ENCODE assay signal across 10 cellular contexts in the genomic region with DNA sequence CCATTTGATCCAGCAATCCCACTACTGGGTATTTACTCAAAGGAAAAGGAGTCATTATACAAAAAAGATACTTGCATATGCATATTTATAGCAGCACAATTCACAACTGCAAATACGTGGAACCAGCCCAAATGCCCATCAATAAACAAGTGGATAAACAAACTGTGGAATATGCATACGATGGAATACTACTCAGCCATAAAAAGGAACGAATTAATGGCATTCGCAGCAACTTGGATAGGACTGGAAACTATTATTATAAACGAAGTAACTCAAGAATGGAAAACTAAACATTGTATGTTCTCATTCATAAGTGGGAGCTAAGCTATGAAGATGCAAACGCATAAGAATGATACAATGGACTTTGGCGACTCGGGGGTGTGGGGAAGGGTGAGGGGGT.
"Had no signal": no experiment of that assay in that cellular context is flagged by ENCODE, and none has a peak within 500 bp of the region (broad histone marks: within the 10 kb centered on the region; RNA-seq: fewer than 3 reads in every experiment).

No MANE protein-coding gene starts in this region.

- H3K4me1 Mint-ChIP-seq: GM23338, H9 had no signal

- H3K4me1 ChIP-seq: HAP-1 had no signal

- ATAC-seq: GM23338, HCT116 had no signal

- H3K27ac Mint-ChIP-seq: GM23338, H9, HFFc6 had no signal

- H3K4me2 ChIP-seq: GM23338 had no signal

- H3K27ac ChIP-seq: GM23248 had no signal

- H3K9me3 ChIP-seq: HAP-1 had no signal

- H3K36me3 ChIP-seq: HAP-1 had no signal

- H2AFZ ChIP-seq: GM23248, GM23338 had no signal

- H3K4me3 ChIP-seq: GM23248, GM23338, HAP-1 had no signal

- H3K9ac ChIP-seq: GM23248 had no signal

- DNase-seq: GM23248, GOT3, H7, H9, HCEC 1CT, HFFc6 had no signal

- H3K4me3 Mint-ChIP-seq: GM23338, H9, HFFc6 had no signal

- FAIRE-seq: H1 had no signal

- H3K9me3 Mint-ChIP-seq: GM23338, H9, HFFc6 had no signal
